ENCODE assay signal across 3 cellular contexts in genomic region chr12:121064586-121064985, GRCh38. TPM values are rescaled to one million over a fixed set of nuclear protein-coding genes. Genes with fewer than 3 reads are reported as not detected.
"Had no signal": no experiment of that assay in that cellular context is flagged by ENCODE, and none has a peak within 500 bp of the region (broad histone marks: within the 10 kb centered on the region; RNA-seq: fewer than 3 reads in every experiment).

No MANE protein-coding gene starts in this region.

RNA-seq across cellular contexts. Expression of gene OASL, which starts 25.5 kb away (rescaled TPM):
- total RNA-seq: GM23338, H1, H9 had no signal
- polyA plus RNA-seq: GM23338, H1 had no signal
